8 cellular contexts compared by ENCODE assay signal in genomic region chr11:73384871-73385692, GRCh38. TPM values are rescaled to one million over a fixed set of nuclear protein-coding genes. Genes with fewer than 3 reads are reported as not detected.
DNase-seq lines count a peak whose midpoint lies in the region; ATAC-seq and TF ChIP-seq lines count a peak whose summit lies in the region.

No MANE protein-coding gene starts in this region.

- no peak overlapping the region for H3K4me3 Mint-ChIP-seq in activated naive CD8-positive, alpha-beta T cell treated with anti-CD3 and anti-CD28 coated beads for 36 hours

- H3K27me3 Mint-ChIP-seq in activated naive CD8-positive, alpha-beta T cell treated with anti-CD3 and anti-CD28 coated beads for 36 hours = no peaks in the 10 kb centered on the region

- H3K4me1 ChIP-seq in lung (ENCODE audit: control insufficient read depth in 2 of 2, insufficient read depth in 2 of 2, low read length in 2 of 2) (peaks cover 0 to 24% of the 10 kb centered on the region in 2 donors), HAP-1 (peaks cover 6% of the 10 kb centered on the region; the same call in 1 of the 2 replicates)

- no peaks in the 10 kb centered on the region for H3K9me3 ChIP-seq in lung (ENCODE audit: control insufficient read depth in 2 of 2, insufficient read depth in 1 of 2, low read length in 1 of 2)
- no peaks in the 10 kb centered on the region for H3K9me3 ChIP-seq in HAP-1

- peak; percentile 66 for ATAC-seq in lung (ENCODE audit: insufficient read depth, low FRiP score)

- peak overlapping the region in 1 of 2 donors; percentile 77 for H3K27ac ChIP-seq in lung (ENCODE audit: low read depth in 1 of 2, low read length in 1 of 2)

- WGBS in lung, 2 donors = 22 to 47% methylated on average over 21 of the region's 21 CpGs

- H3K4me3 ChIP-seq in lung (no peak overlapping the region), HAP-1 (no peak overlapping the region)

- DNase-seq in Ammon's horn (ENCODE audit: low spot score) (peak; percentile 72), HUDEP-2 (lab: John Stamatoyannopoulos, UW; ENCODE audit: unreplicated experiment in 76 of 76) (peak in 66 of 76 experiments; percentile 13 to 78 (median 52)), lung (ENCODE audit: low spot score) (peak; percentile 74), SW480 (ENCODE audit: low spot score) (no peak), HAP-1 (ENCODE audit: low spot score in 2 of 2) (no peak), COLO829 (ENCODE audit: low spot score) (no peak)
- peak; percentile 28 for DNase-seq in activated naive CD8-positive, alpha-beta T cell treated with anti-CD3 and anti-CD28 coated beads for 36 hours

- H3K27me3 ChIP-seq in lung (ENCODE audit: control insufficient read depth, insufficient read depth) (no peaks in the 10 kb centered on the region), HAP-1 (ENCODE audit: low read depth) (no peaks in the 10 kb centered on the region)

- peak; percentile 43 for TF ChIP-seq POLR2A in GM19193 (IDR thresholded peaks at IDR 0.05; ENCODE audit: extremely low read depth, insufficient read depth, insufficient read length)

- no peak for TF ChIP-seq CTCF in lung (IDR thresholded peaks at IDR 0.05; ENCODE audit: control extremely low read depth, extremely low read depth)

- in situ Hi-C loops in HAP-1 (cut with MboI; ENCODE audit: low sequenced_read_pairs) = no loop called here

- no peaks in the 10 kb centered on the region for H3K36me3 ChIP-seq in lung (ENCODE audit: control insufficient read depth in 2 of 2, insufficient read depth in 2 of 2, low read length in 2 of 2)
- no peaks in the 10 kb centered on the region for H3K36me3 ChIP-seq in HAP-1 (replicated peaks)

- no peaks in the 10 kb centered on the region for H3K9me3 Mint-ChIP-seq in activated naive CD8-positive, alpha-beta T cell treated with anti-CD3 and anti-CD28 coated beads for 36 hours

- H3K27ac Mint-ChIP-seq in activated naive CD8-positive, alpha-beta T cell treated with anti-CD3 and anti-CD28 coated beads for 36 hours = peak overlapping the region; percentile 81

- H3K4me1 Mint-ChIP-seq in activated naive CD8-positive, alpha-beta T cell treated with anti-CD3 and anti-CD28 coated beads for 36 hours = peaks cover 46% of the 10 kb centered on the region

- no peaks in the 10 kb centered on the region for H3K36me3 Mint-ChIP-seq in activated naive CD8-positive, alpha-beta T cell treated with anti-CD3 and anti-CD28 coated beads for 36 hours

RNA-seq across cellular contexts. Expression of gene RELT, which starts 8.9 kb away (rescaled TPM):
- 10 to 100 TPM; 23.2 to 24.2 TPM for total RNA-seq in activated naive CD8-positive, alpha-beta T cell treated with anti-CD3 and anti-CD28 coated beads for 36 hours
- 10 to 100 TPM in 1 of 2 donors, 1 to 10 TPM in 1; 6.0 to 25.4 TPM for total RNA-seq in lung
- 10 to 100 TPM in 1 of 2 donors, 1 to 10 TPM in 1; 7.1 to 25.0 TPM for polyA plus RNA-seq in lung

Comparison
In these comparisons a context has a peak if more than half of its experiments do, and no peak if none do; other contexts are left out.
1. DNase-seq: peak in Ammon's horn (single experiment), HUDEP-2 (66 of 76), activated naive CD8-positive, alpha-beta T cell treated with anti-CD3 and anti-CD28 coated beads for 36 hours (single experiment) and lung (single experiment); none in SW480 (single experiment), HAP-1 (0 of 2) and COLO829 (single experiment).